16 cellular contexts compared by ENCODE assay signal in the genomic region with DNA sequence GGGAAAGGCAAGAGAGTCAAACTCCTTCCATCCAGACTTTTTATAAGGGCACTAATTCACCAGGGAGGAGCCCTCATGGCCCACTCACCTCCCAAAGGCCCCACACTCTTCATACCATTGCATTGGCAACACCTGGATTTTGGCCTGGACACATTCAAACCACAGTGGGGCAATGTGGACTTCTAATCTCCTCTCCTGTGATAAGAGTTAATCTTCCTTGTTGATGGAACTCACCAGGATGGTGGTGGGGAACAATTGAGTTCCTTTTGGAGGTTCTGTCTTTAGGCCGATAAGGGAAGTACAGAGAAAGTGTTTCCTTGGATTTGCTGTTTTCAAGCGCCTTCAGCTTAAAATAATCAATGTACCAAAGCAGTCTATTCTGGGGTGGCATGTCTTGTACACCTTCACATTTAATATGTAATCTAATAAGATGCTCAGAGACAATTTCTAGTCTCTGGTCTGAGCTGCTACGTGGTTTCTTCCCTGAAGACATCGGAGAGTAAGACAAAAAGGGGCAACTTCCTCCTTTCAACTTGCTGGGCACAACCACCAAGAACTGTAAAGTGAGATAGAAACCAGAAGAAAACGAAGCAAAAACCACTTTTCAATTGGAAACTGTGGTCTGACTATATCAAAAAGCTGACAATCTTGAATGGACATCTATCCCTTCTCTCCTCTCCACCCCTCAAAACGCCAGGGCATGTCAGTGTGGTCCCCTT.
DNase-seq lines count a peak whose midpoint lies in the region; ATAC-seq, FAIRE-seq and TF ChIP-seq lines count a peak whose summit lies in the region.
"Had no signal": no experiment of that assay in that cellular context is flagged by ENCODE, and none has a peak within 500 bp of the region (broad histone marks: within the 10 kb centered on the region; RNA-seq: fewer than 3 reads in every experiment).

No MANE protein-coding gene starts in this region.

- no peak overlapping the region; a peak in 1 of 7 replicates for H3K9ac ChIP-seq in H1 (replicated peaks in 1 of 4; ENCODE audit: extremely low read depth in 1 of 4, low read depth in 3 of 4, low read length in 3 of 4)

- H3K27ac ChIP-seq in H1 (ENCODE audit: low read depth, low read length): no peak overlapping the region
- H3K27ac ChIP-seq: breast epithelium had no signal

- H4K91ac ChIP-seq in H1 (replicated peaks; ENCODE audit: insufficient read length, low read length): no peak overlapping the region

- H3K4ac ChIP-seq in H1 (replicated peaks; ENCODE audit: insufficient read length, low read depth, low read length): no peak overlapping the region

- no peaks in the 10 kb centered on the region for H3K9me3 ChIP-seq in H1 (ENCODE audit: insufficient read depth in 2 of 2, low read depth in 1 of 2, low read length in 1 of 2)
- H3K9me3 ChIP-seq: breast epithelium had no signal

- WGBS in H1 (ENCODE audit: extremely low coverage in 1 of 2, insufficient coverage in 1 of 2, insufficient read length in 1 of 2, insufficient replicate concordance in 2 of 2, low coverage in 1 of 2, low lambda C conversion rate in 2 of 2, missing lambda C conversion rate in 1 of 2), 2 experiments: 92% methylated on average over 6 of the region's 6 CpGs; no CpG with 5 or more reads in 1 of the 2 experiments

- peak overlapping the region; percentile 47; the same call in 1 of the 2 replicates for H2AK5ac ChIP-seq in H1 (ENCODE audit: low read depth, low read length)

- H3K36me3 Mint-ChIP-seq in CD14-positive monocyte: no peaks in the 10 kb centered on the region
- no peaks in the 10 kb centered on the region for H3K36me3 Mint-ChIP-seq in activated T-cell treated with anti-CD3 and anti-CD28 coated beads, Interleukin-2, amount 50 U/mL, for 72 hours (ENCODE audit: insufficient read depth in 2 of 2)
- H3K36me3 Mint-ChIP-seq: activated naive CD8-positive, alpha-beta T cell treated with anti-CD3 and anti-CD28 coated beads for 36 hours had no signal

- no peak overlapping the region for H2AFZ ChIP-seq in H1 (ENCODE audit: low read length)

- TF ChIP-seq CTCF in CD14-positive monocyte (IDR thresholded peaks at IDR 0.05) (no peak), H1 (IDR thresholded peaks at IDR 0.05; ENCODE audit: control extremely low read depth in 1 of 3, insufficient read depth in 1 of 3, low read depth in 1 of 3, low read length in 3 of 3) (no peak)

- H3K23me2 ChIP-seq in H1 (ENCODE audit: low read depth, low read length): no peaks in the 10 kb centered on the region; the same call in 1 of the 2 replicates

- no peak for TF ChIP-seq EP300 in H1 (IDR thresholded peaks at IDR 0.05; ENCODE audit: borderline replicate concordance in 1 of 2, low read depth in 2 of 2, low read length in 2 of 2)

- H3K4me1 ChIP-seq in H1 (replicated peaks in 1 of 4; ENCODE audit: control insufficient read depth in 3 of 4, insufficient read depth in 4 of 4, low read length in 3 of 4): peaks cover 3 to 28% (median 23%) of the 10 kb centered on the region in 4 experiments; a peak in 5 of 7 replicates
- H3K4me1 ChIP-seq: breast epithelium had no signal

- H3K27me3 ChIP-seq in H1 (replicated peaks in 1 of 4; ENCODE audit: control insufficient read depth in 3 of 4, extremely low read depth in 1 of 4, insufficient read depth in 3 of 4, low read length in 3 of 4): no peaks in the 10 kb centered on the region
- H3K27me3 ChIP-seq: breast epithelium had no signal

- no peak for TF ChIP-seq POLR2A in H1 (IDR thresholded peaks at IDR 0.05; ENCODE audit: control extremely low read depth in 1 of 2, low read depth in 2 of 2, low read length in 2 of 2)

- peaks cover 0 to 3% (median 0%) of the 10 kb centered on the region in 7 donors for H3K9me3 Mint-ChIP-seq in CD14-positive monocyte
- no peaks in the 10 kb centered on the region for H3K9me3 Mint-ChIP-seq in activated T-cell treated with anti-CD3 and anti-CD28 coated beads, Interleukin-2, amount 50 U/mL, for 72 hours
- H3K9me3 Mint-ChIP-seq: activated naive CD8-positive, alpha-beta T cell treated with anti-CD3 and anti-CD28 coated beads for 36 hours; activated T-cell treated with anti-CD3 and anti-CD28 coated beads, Interleukin-2, amount 50 U/mL, for 4 hours; neural crest cell had no signal

- ATAC-seq in HG02981 (IDR thresholded peaks at IDR 0.05; ENCODE audit: unreplicated experiment): no peak
- no peak for ATAC-seq in activated T-cell treated with anti-CD3 and anti-CD28 coated beads, Interleukin-2, amount 50 U/mL, for 72 hours (replicated peaks in 1 of 2)
- ATAC-seq: activated T-cell treated with anti-CD3 and anti-CD28 coated beads, Interleukin-2, amount 50 U/mL, for 4 hours had no signal

- no peaks in the 10 kb centered on the region for H3K36me3 ChIP-seq in H1 (ENCODE audit: control insufficient read depth in 2 of 4, insufficient read depth in 4 of 4, low read length in 3 of 4)
- H3K36me3 ChIP-seq: breast epithelium had no signal

- 0 out of 2 replicates have a peak overlapping the region, but pooled peaks have one; percentile 53 for H2BK15ac ChIP-seq in H1 (ENCODE audit: low read length)

- no peaks in the 10 kb centered on the region for H3K79me1 ChIP-seq in H1 (ENCODE audit: low read depth, low read length)

- no peak overlapping the region for H4K8ac ChIP-seq in H1 (ENCODE audit: extremely low read depth, insufficient read depth, low read length)

- H4K20me1 ChIP-seq in H1 (replicated peaks in 1 of 2; ENCODE audit: control insufficient read depth in 1 of 2, insufficient read depth in 2 of 2, low read length in 2 of 2): no peaks in the 10 kb centered on the region

- no peaks in the 10 kb centered on the region for H3K79me2 ChIP-seq in H1 (ENCODE audit: control insufficient read depth in 1 of 2, insufficient read depth in 2 of 2, low read length in 2 of 2)

- FAIRE-seq in GM19239 (lab: Jason Lieb, UNC): peak; percentile 51
- no peak for FAIRE-seq in H1 (lab: Jason Lieb, UNC)
- FAIRE-seq: GM12891, TTC549 had no signal

- H3K18ac ChIP-seq in H1 (ENCODE audit: extremely low read depth, low read length): no peak overlapping the region

- H3K4me2 ChIP-seq in H1 (ENCODE audit: insufficient read depth in 1 of 2, low read depth in 2 of 2, low read length in 2 of 2): no peak overlapping the region

- H2BK12ac ChIP-seq in H1 (ENCODE audit: low read depth, low read length): peak overlapping the region; percentile 77; the same call in 1 of the 2 replicates

- H2BK120ac ChIP-seq in H1 (replicated peaks; ENCODE audit: low read depth, low read length): peak overlapping the region; percentile 50

- TF ChIP-seq RAD21 in H1 (IDR thresholded peaks at IDR 0.05 in 1 of 2, conservative IDR thresholded peaks at IDR 0.05 in 1 of 2; ENCODE audit: low read depth in 2 of 2, low read length in 2 of 2): no peak

- H2BK20ac ChIP-seq in H1 (ENCODE audit: low read length): peak overlapping the region; percentile 66

- H3K56ac ChIP-seq in H1 (replicated peaks; ENCODE audit: insufficient read length, low read depth, low read length): no peak overlapping the region

- peaks cover 38% of the 10 kb centered on the region for H3K4me1 Mint-ChIP-seq in CD14-positive monocyte
- peaks cover 41% of the 10 kb centered on the region for H3K4me1 Mint-ChIP-seq in activated T-cell treated with anti-CD3 and anti-CD28 coated beads, Interleukin-2, amount 50 U/mL, for 72 hours (ENCODE audit: low read depth)

- H3K14ac ChIP-seq in H1 (ENCODE audit: insufficient read length): no peak overlapping the region

- POLR2A ChIA-PET in H1 (lab: Charles Lee; ENCODE audit: partially characterized antibody): no interaction called here

- peak overlapping the region; percentile 36; the same call in 1 of the 2 replicates for H2BK5ac ChIP-seq in H1 (ENCODE audit: low read depth, low read length)

- CTCF ChIA-PET in H1 (lab: Charles Lee; ENCODE audit: partially characterized antibody): interaction anchor here (1.8 kb wide), 1 partner anchor 10 kb away, joined by 7 read pairs; no protein-coding TSS in a partner anchor

- H3K27me3 Mint-ChIP-seq in CD14-positive monocyte (ENCODE audit: low read depth in 3 of 3): peaks cover 0 to 2% (median 0%) of the 10 kb centered on the region in 3 donors
- no peaks in the 10 kb centered on the region for H3K27me3 Mint-ChIP-seq in activated T-cell treated with anti-CD3 and anti-CD28 coated beads, Interleukin-2, amount 50 U/mL, for 72 hours (ENCODE audit: low read depth)

- H3K4me3 ChIP-seq in H1 (ENCODE audit: extremely low read depth in 1 of 4, insufficient read depth in 2 of 4, low read depth in 3 of 4, low read length in 4 of 4): no peak overlapping the region
- H3K4me3 ChIP-seq: breast epithelium had no signal

- H4K5ac ChIP-seq in H1 (ENCODE audit: insufficient read length, low read depth, low read length): no peak overlapping the region

- peak overlapping the region in 4 of 7 donors; percentile 1 to 55 (median 47) for H3K27ac Mint-ChIP-seq in CD14-positive monocyte
- no peak overlapping the region for H3K27ac Mint-ChIP-seq in activated T-cell treated with anti-CD3 and anti-CD28 coated beads, Interleukin-2, amount 50 U/mL, for 72 hours
- H3K27ac Mint-ChIP-seq: activated naive CD8-positive, alpha-beta T cell treated with anti-CD3 and anti-CD28 coated beads for 36 hours had no signal

- no peak for DNase-seq in CD14-positive monocyte (ENCODE audit: low spot score)
- peak; percentile 16 for DNase-seq in GM19239 (ENCODE audit: insufficient read length, low spot score)
- DNase-seq in NCI-H69 (lab: John Stamatoyannopoulos, UW): peak; percentile 17
- DNase-seq in H1 (ENCODE audit: low read depth in 1 of 2, low spot score in 2 of 2): no peak
- DNase-seq in activated effector memory CD4-positive, alpha-beta T cell treated with Interleukin-2 at 50 U/mL for 16 hours: no peak
- no peak for DNase-seq in NCI-H1105 (lab: John Stamatoyannopoulos, UW)
- no peak for DNase-seq in activated T-cell treated with anti-CD3 and anti-CD28 coated beads, Interleukin-2, amount 50 U/mL, for 72 hours
- DNase-seq: activated naive CD8-positive, alpha-beta T cell treated with anti-CD3 and anti-CD28 coated beads for 36 hours; activated T-cell treated with anti-CD3 and anti-CD28 coated beads, Interleukin-2, amount 50 U/mL, for 4 hours; islet precursor cell; NCI-H1417 treated with DMSO at 0.1 percent for 48 hours had no signal

- H3K4me3 Mint-ChIP-seq in CD14-positive monocyte: peak overlapping the region in 1 of 2 donors; percentile 82
- H3K4me3 Mint-ChIP-seq in activated T-cell treated with anti-CD3 and anti-CD28 coated beads, Interleukin-2, amount 50 U/mL, for 72 hours: no peak overlapping the region
- H3K4me3 Mint-ChIP-seq: activated naive CD8-positive, alpha-beta T cell treated with anti-CD3 and anti-CD28 coated beads for 36 hours; activated T-cell treated with anti-CD3 and anti-CD28 coated beads, Interleukin-2, amount 50 U/mL, for 4 hours; neural crest cell had no signal

- intact Hi-C loops in CD14-positive monocyte (cut with micrococcal nuclease): no loop called here

- no peak overlapping the region for H3K23ac ChIP-seq in H1 (ENCODE audit: insufficient read length)

TF ChIP-seq in H1, 55 proteins besides CTCF, POLR2A, EP300 and RAD21 (continues in another document):
- no peak for TF ChIP-seq SRF (IDR thresholded peaks at IDR 0.05; ENCODE audit: low read depth, low read length)
- TF ChIP-seq HDAC6 (IDR thresholded peaks at IDR 0.05; ENCODE audit: low read depth, low read length): no peak
- no peak for TF ChIP-seq SIN3A (conservative IDR thresholded peaks at IDR 0.05 in 1 of 2, IDR thresholded peaks at IDR 0.05 in 1 of 2; ENCODE audit: low read depth in 1 of 2, low read length in 2 of 2)
- no peak for TF ChIP-seq CREB1 (IDR thresholded peaks at IDR 0.05)
- no peak for TF ChIP-seq SP2 (IDR thresholded peaks at IDR 0.05; ENCODE audit: low read length)

Comparison
In these comparisons a context has a peak if more than half of its experiments do, and no peak if none do; other contexts are left out.
1. DNase-seq: peak in GM19239 (single experiment) and NCI-H69 (single experiment); none in CD14-positive monocyte (single experiment), H1 (0 of 2), activated effector memory CD4-positive, alpha-beta T cell treated with Interleukin-2 at 50 U/mL for 16 hours (single experiment), NCI-H1105 (single experiment) and activated T-cell treated with anti-CD3 and anti-CD28 coated beads, Interleukin-2, amount 50 U/mL, for 72 hours (0 of 2).